ENCODE assay signal across 29 cellular contexts in genomic region chrX:80388206-80388605, GRCh38. TPM values are rescaled to one million over a fixed set of nuclear protein-coding genes. Genes with fewer than 3 reads are reported as not detected.
"Had no signal": no experiment of that assay in that cellular context is flagged by ENCODE, and none has a peak within 500 bp of the region (broad histone marks: within the 10 kb centered on the region; RNA-seq: fewer than 3 reads in every experiment).

No MANE protein-coding gene starts in this region.

- H3K27me3 Mint-ChIP-seq: activated naive CD8-positive, alpha-beta T cell; naive thymus-derived CD4-positive, alpha-beta T cell had no signal

- H3K9me3 Mint-ChIP-seq: activated T-cell treated with anti-CD3 and anti-CD28 coated beads, Interleukin-2, amount 50 U/mL, for 4 hours; activated T-helper 2 cell treated with anti-CD3 and anti-CD28 coated beads, Interferon-gamma antibody, Interleukin-2, Interleukin-4, amounts not matched to agents 10 μg/mL and 5 μg/mL and 100 μg/mL, durations not matched to agents 14 hours and 24 hours and 36 hours had no signal

- H3K27ac ChIP-seq: cardiac muscle cell, hepatocyte, left lung, thyroid gland, upper lobe of right lung had no signal

- H3K4me1 Mint-ChIP-seq: immature natural killer cell, neural crest cell had no signal

- H3K9me3 ChIP-seq: left lung, thyroid gland, upper lobe of right lung had no signal

- H2AFZ ChIP-seq: hepatocyte had no signal

- H3K27ac Mint-ChIP-seq: activated naive CD8-positive, alpha-beta T cell; activated T-helper 2 cell treated with anti-CD3 and anti-CD28 coated beads, Interferon-gamma antibody, Interleukin-2, Interleukin-4, amounts not matched to agents 10 μg/mL and 5 μg/mL and 100 μg/mL, durations not matched to agents 14 hours and 24 hours and 36 hours; immature natural killer cell; naive thymus-derived CD4-positive, alpha-beta T cell had no signal

- ATAC-seq: activated T-cell treated with anti-CD3 and anti-CD28 coated beads, Interleukin-2, amount 50 U/mL, for 4 hours; left lung; naive thymus-derived CD4-positive, alpha-beta T cell; upper lobe of right lung had no signal

- H3K4me1 ChIP-seq: left lung, thyroid gland, upper lobe of right lung had no signal

- H3K4me3 ChIP-seq: cardiac muscle cell, hepatocyte, left lung, lung, thyroid gland, upper lobe of right lung had no signal

- H3K27me3 ChIP-seq: cardiac muscle cell, hepatocyte, left lung, thyroid gland, upper lobe of right lung had no signal

- H3K79me2 ChIP-seq: hepatocyte had no signal

- H3K4me3 Mint-ChIP-seq: activated naive CD8-positive, alpha-beta T cell; activated T-cell treated with anti-CD3 and anti-CD28 coated beads, Interleukin-2, amount 50 U/mL, for 4 hours; immature natural killer cell; naive thymus-derived CD4-positive, alpha-beta T cell; neural crest cell had no signal

- H3K36me3 Mint-ChIP-seq: activated naive CD8-positive, alpha-beta T cell; immature natural killer cell; naive thymus-derived CD4-positive, alpha-beta T cell had no signal

- H3K4me2 ChIP-seq: hepatocyte had no signal

- DNase-seq: activated CD4-positive, alpha-beta T cell treated with anti-CD3 and anti-CD28 coated beads for 1 hour; activated CD4-positive, alpha-beta T cell treated with anti-CD3 and anti-CD28 coated beads, Interleukin-2, amount 50 U/mL, for 1 hour; activated CD8-positive, alpha-beta memory T cell treated with anti-CD3 and anti-CD28 coated beads for 24 hours; activated CD8-positive, alpha-beta memory T cell treated with anti-CD3 and anti-CD28 coated beads, Interleukin-2, amount 50 U/mL, for 48 hours; activated naive CD4-positive, alpha-beta T cell; activated T-cell treated with anti-CD3 and anti-CD28 coated beads, Interleukin-2, amount 50 U/mL, for 4 hours; amniotic stem cell; cortex of kidney; foreskin melanocyte; immature natural killer cell; left lung; naive thymus-derived CD4-positive, alpha-beta T cell; posterior cingulate gyrus; stimulated activated CD4-positive, alpha-beta T cell treated with anti-CD3 and anti-CD28 coated beads, Interleukin-4, amount 100 ng/mL, for 24 hours; stimulated activated naive CD4-positive, alpha-beta T cell treated with Interleukin-2 at 50 U/mL for 16 hours; substantia nigra; T-helper 1 cell; thyroid gland; upper lobe of right lung had no signal

- H3K36me3 ChIP-seq: cardiac muscle cell, left lung, thyroid gland, upper lobe of right lung had no signal

RNA-seq across cellular contexts. Expression of gene TENT5D, which starts 32.0 kb away (rescaled TPM):
- total RNA-seq: activated T-cell treated with anti-CD3 and anti-CD28 coated beads, Interleukin-2, amount 50 U/mL, for 4 hours; activated T-helper 2 cell treated with anti-CD3 and anti-CD28 coated beads, Interferon-gamma antibody, Interleukin-2, Interleukin-4, amounts not matched to agents 10 μg/mL and 5 μg/mL and 100 μg/mL, durations not matched to agents 14 hours and 24 hours and 36 hours; cardiac muscle cell; cerebellum; epithelial cell of proximal tubule; left lung; lung; naive thymus-derived CD4-positive, alpha-beta T cell; neural crest cell; omental fat pad; thyroid gland; upper lobe of right lung had no signal
- polyA plus RNA-seq: cardiac muscle cell; fibroblast of lung; hepatocyte; immature natural killer cell; lung; naive thymus-derived CD4-positive, alpha-beta T cell had no signal
